ENCODE assay signal across 24 cellular contexts in genomic region chr11:17508306-17508705, GRCh38. TPM values are rescaled to one million over a fixed set of nuclear protein-coding genes. Genes with fewer than 3 reads are reported as not detected.
DNase-seq lines count a peak whose midpoint lies in the region; ATAC-seq, FAIRE-seq and TF ChIP-seq lines count a peak whose summit lies in the region.
"Had no signal": no experiment of that assay in that cellular context is flagged by ENCODE, and none has a peak within 500 bp of the region (broad histone marks: within the 10 kb centered on the region; RNA-seq: fewer than 3 reads in every experiment).

No MANE protein-coding gene starts in this region.

- H3K4me1 Mint-ChIP-seq in natural killer cell, result no peaks in the 10 kb centered on the region
- H3K4me1 Mint-ChIP-seq: activated CD4-positive, alpha-beta T cell treated with anti-CD3 and anti-CD28 coated beads, Interleukin-2, amount 10 ng/mL, durations not matched to agents 24 days and 14 days had no signal

- H3K27me3 Mint-ChIP-seq in natural killer cell (ENCODE audit: low read depth in 2 of 2), result peaks cover 9% of the 10 kb centered on the region in 2 donors

- peaks cover 0 to 15% of the 10 kb centered on the region in 2 experiments; a peak in 2 of 4 replicates for H3K4me1 ChIP-seq in SK-N-SH (ENCODE audit: control insufficient read depth in 1 of 2, insufficient read depth in 2 of 2, low read depth in 1 of 2, low read length in 1 of 2)
- H3K4me1 ChIP-seq in tibial artery, result peaks cover 0 to 23% (median 18%) of the 10 kb centered on the region in 4 donors

- H3K4me3 ChIP-seq in SK-N-SH (ENCODE audit: low read depth in 2 of 2, low read length in 1 of 2) (no peak overlapping the region), kidney epithelial cell (ENCODE audit: low read depth, low read length) (no peak overlapping the region), tibial artery (no peak overlapping the region)
- H3K4me3 ChIP-seq: BLaER1, dorsolateral prefrontal cortex, mucosa of descending colon, tibial nerve had no signal

- H3K27me3 ChIP-seq in SK-N-SH (ENCODE audit: insufficient read depth) (no peaks in the 10 kb centered on the region; the same call in 1 of the 2 replicates), kidney epithelial cell (ENCODE audit: control insufficient read depth, insufficient read depth, low read length) (no peaks in the 10 kb centered on the region), tibial artery (no peaks in the 10 kb centered on the region)
- H3K27me3 ChIP-seq: BLaER1, dorsolateral prefrontal cortex, tibial nerve had no signal

- WGBS in SK-N-SH (ENCODE audit: low lambda C conversion rate), result 32% methylated on average over 3 of the region's 3 CpGs

- no peak for TF ChIP-seq CTCF in SK-N-SH (IDR thresholded peaks at IDR 0.05)
- TF ChIP-seq CTCF in kidney epithelial cell (IDR thresholded peaks at IDR 0.05; ENCODE audit: insufficient read depth, low read length, poor library complexity, severe bottlenecking), result no peak
- TF ChIP-seq CTCF in tibial artery (IDR thresholded peaks at IDR 0.05), result no peak
- TF ChIP-seq CTCF in natural killer cell (IDR thresholded peaks at IDR 0.05), result no peak

- no peak overlapping the region for H3K4me2 ChIP-seq in SK-N-SH
- H3K4me2 ChIP-seq: BLaER1 had no signal

- H3K36me3 ChIP-seq in SK-N-SH (replicated peaks in 1 of 2; ENCODE audit: control insufficient read depth in 1 of 2, insufficient read depth in 2 of 2, low read length in 1 of 2) (no peaks in the 10 kb centered on the region), kidney epithelial cell (ENCODE audit: control insufficient read depth, insufficient read depth, low read length) (no peaks in the 10 kb centered on the region), tibial artery (no peaks in the 10 kb centered on the region)
- H3K36me3 ChIP-seq: BLaER1, neutrophil, tibial nerve had no signal

- H3K9ac ChIP-seq in SK-N-SH, result no peak overlapping the region
- H3K9ac ChIP-seq: BLaER1 had no signal

- ATAC-seq in SK-N-SH treated with all-trans-retinoic acid at 6 μM for 48 hours (peak; percentile 23), natural killer cell (no peak)
- ATAC-seq: mucosa of descending colon; stimulated activated memory B cell treated with anti-CD40 and anti-IgM and Interleukin-4, amounts not matched to agents 10 μg/mL and 1 μg/mL and 100 μg/mL, for 72 hours had no signal

- H3K9me3 ChIP-seq in SK-N-SH (no peaks in the 10 kb centered on the region), tibial artery (no peaks in the 10 kb centered on the region)
- H3K9me3 ChIP-seq: BLaER1, mucosa of descending colon, neutrophil, tibial nerve had no signal

- H3K27ac ChIP-seq in SK-N-SH (ENCODE audit: low read depth in 2 of 2, low read length in 1 of 2) (peak overlapping the region in 1 of 2 experiments; percentile 27; a peak in 1 of 4 replicates), tibial artery (peak overlapping the region; percentile 58), substantia nigra (ENCODE audit: low read depth, low read length, poor library complexity, severe bottlenecking) (no peak overlapping the region)
- H3K27ac ChIP-seq: 22Rv1, BLaER1, dorsolateral prefrontal cortex, neutrophil had no signal

- CTCF ChIA-PET in SK-N-SH (lab: Yijun Ruan, JAX), result interaction anchor here (2.4 to 45.6 kb wide), 3 partner anchors 16 to 154 kb away, joined by 12 to 1101 read pairs (median 499); partner anchors contain the start of gene KCNJ11

- no peak overlapping the region for H3K27ac Mint-ChIP-seq in natural killer cell
- H3K27ac Mint-ChIP-seq: activated CD4-positive, alpha-beta T cell treated with anti-CD3 and anti-CD28 coated beads, Interleukin-2, amount 10 ng/mL, durations not matched to agents 24 days and 14 days; activated naive CD8-positive, alpha-beta T cell treated with anti-CD3 and anti-CD28 coated beads, Interleukin-2, amount 10 ng/mL, durations not matched to agents 7 days and 5 days; activated T-helper 2 cell treated with anti-CD3 and anti-CD28 coated beads, Interferon-gamma antibody, Interleukin-2, Interleukin-4, amounts not matched to agents 10 μg/mL and 5 μg/mL and 100 μg/mL, durations not matched to agents 14 hours and 24 hours and 36 hours; stimulated activated memory B cell treated with anti-CD40 and anti-IgM and Interleukin-4, amounts not matched to agents 10 μg/mL and 1 μg/mL and 100 μg/mL, for 72 hours had no signal

- H3K79me2 ChIP-seq in SK-N-SH (ENCODE audit: insufficient read depth), result no peaks in the 10 kb centered on the region

- TF ChIP-seq EP300 in SK-N-SH (IDR thresholded peaks at IDR 0.05; ENCODE audit: borderline replicate concordance in 1 of 2, low read depth in 1 of 2, low read length in 1 of 2), result no peak

- no peak overlapping the region for H2AFZ ChIP-seq in SK-N-SH (ENCODE audit: low read depth)

- intact Hi-C loops in tibial artery (cut with DNase I; ENCODE audit: low total_unique reads), result no loop called here
- intact Hi-C loops in natural killer cell (cut with micrococcal nuclease), result loop anchor here (10.0 kb wide), 1 partner anchor 564 kb away; no protein-coding TSS in a partner anchor

- H3K4me3 Mint-ChIP-seq in natural killer cell, result no peak overlapping the region
- H3K4me3 Mint-ChIP-seq: activated CD4-positive, alpha-beta T cell treated with anti-CD3 and anti-CD28 coated beads, Interleukin-2, amount 10 ng/mL, durations not matched to agents 24 days and 14 days; activated naive CD8-positive, alpha-beta T cell treated with anti-CD3 and anti-CD28 coated beads, Interleukin-2, amount 10 ng/mL, durations not matched to agents 7 days and 5 days; stimulated activated memory B cell treated with anti-CD40 and anti-IgM and Interleukin-4, amounts not matched to agents 10 μg/mL and 1 μg/mL and 100 μg/mL, for 72 hours had no signal

- no peak for FAIRE-seq in RCC 7860 (lab: Jason Lieb, UNC)
- FAIRE-seq: frontal cortex had no signal

- H3K36me3 Mint-ChIP-seq in natural killer cell, result no peaks in the 10 kb centered on the region
- H3K36me3 Mint-ChIP-seq: activated naive CD8-positive, alpha-beta T cell treated with anti-CD3 and anti-CD28 coated beads, Interleukin-2, amount 10 ng/mL, durations not matched to agents 7 days and 5 days; stimulated activated memory B cell treated with anti-CD40 and anti-IgM and Interleukin-4, amounts not matched to agents 10 μg/mL and 1 μg/mL and 100 μg/mL, for 72 hours had no signal

- no peak for DNase-seq in SK-N-SH
- DNase-seq in RCC 7860 (ENCODE audit: low spot score), result peak; percentile 3
- peak; percentile 26 for DNase-seq in kidney epithelial cell (ENCODE audit: low read depth)
- peak in 1 of 2 donors; percentile 36 for DNase-seq in tibial artery
- DNase-seq in cerebellar nuclear complex (lab: John Stamatoyannopoulos, UW), result no peak
- DNase-seq in natural killer cell, result no peak
- DNase-seq in substantia nigra (lab: John Stamatoyannopoulos, UW), result no peak
- DNase-seq: activated CD4-positive, alpha-beta T cell treated with anti-CD3 and anti-CD28 coated beads, Interleukin-2, amount 10 ng/mL, durations not matched to agents 24 days and 14 days; activated naive CD8-positive, alpha-beta T cell treated with anti-CD3 and anti-CD28 coated beads, Interleukin-2, amount 10 ng/mL, durations not matched to agents 7 days and 5 days; dorsolateral prefrontal cortex; mucosa of descending colon; NCI-H1105 treated with DMSO at 0.1 percent for 48 hours; NCI-H2107; NCI-H526 treated with DMSO at 0.1 percent for 48 hours had no signal

- no peaks in the 10 kb centered on the region for H3K9me2 ChIP-seq in SK-N-SH

- POLR2A ChIA-PET in SK-N-SH (lab: Yijun Ruan, JAX), result no interaction called here

- no peaks in the 10 kb centered on the region for H3F3A ChIP-seq in SK-N-SH (replicated peaks; ENCODE audit: insufficient read depth)

- H3K9me3 Mint-ChIP-seq in natural killer cell, result no peaks in the 10 kb centered on the region
- H3K9me3 Mint-ChIP-seq: activated CD4-positive, alpha-beta T cell treated with anti-CD3 and anti-CD28 coated beads, Interleukin-2, amount 10 ng/mL, durations not matched to agents 24 days and 14 days; activated naive CD8-positive, alpha-beta T cell treated with anti-CD3 and anti-CD28 coated beads, Interleukin-2, amount 10 ng/mL, durations not matched to agents 7 days and 5 days; activated T-helper 2 cell treated with anti-CD3 and anti-CD28 coated beads, Interferon-gamma antibody, Interleukin-2, Interleukin-4, amounts not matched to agents 10 μg/mL and 5 μg/mL and 100 μg/mL, durations not matched to agents 14 hours and 24 hours and 36 hours; stimulated activated memory B cell treated with anti-CD40 and anti-IgM and Interleukin-4, amounts not matched to agents 10 μg/mL and 1 μg/mL and 100 μg/mL, for 72 hours had no signal

- no peaks in the 10 kb centered on the region for H4K20me1 ChIP-seq in SK-N-SH (ENCODE audit: insufficient read depth)
- H4K20me1 ChIP-seq: BLaER1 had no signal

- TF ChIP-seq RAD21 in SK-N-SH (IDR thresholded peaks at IDR 0.05; ENCODE audit: low read length), result no peak

TF ChIP-seq in SK-N-SH treated with all-trans-retinoic acid at 6 μM for 48 hours, 23 proteins besides CTCF, POLR2A, EP300 and RAD21 (continues in another document):
- TF ChIP-seq SNAI2 (CRISPR knock-in tag; IDR thresholded peaks at IDR 0.05) (no peak), PPARA (CRISPR knock-in tag; IDR thresholded peaks at IDR 0.05; ENCODE audit: borderline replicate concordance) (no peak), ISL1 (CRISPR knock-in tag; IDR thresholded peaks at IDR 0.05) (peak; percentile 75; the same call in 1 of the 2 replicates), BACH2 (CRISPR knock-in tag; IDR thresholded peaks at IDR 0.05; ENCODE audit: borderline replicate concordance) (no peak)

TF ChIP-seq in SK-N-SH, 30 proteins besides CTCF, POLR2A, EP300 and RAD21:
- TF ChIP-seq TAF1 (IDR thresholded peaks at IDR 0.05; ENCODE audit: borderline replicate concordance, low read depth, low read length) (no peak), NRF1 (IDR thresholded peaks at IDR 0.05; ENCODE audit: low read depth, low read length) (no peak), RXRA (IDR thresholded peaks at IDR 0.05; ENCODE audit: borderline replicate concordance, low read depth) (no peak), RFX5 (IDR thresholded peaks at IDR 0.05; ENCODE audit: low read length) (no peak), JUND (IDR thresholded peaks at IDR 0.05) (no peak)

RNA-seq across cellular contexts. Expression of gene ABCC8, which starts 31.7 kb away (rescaled TPM):
- 0.71 and 1.1 TPM in 2 replicates for polyA plus RNA-seq in SK-N-SH (2012; rRNA removed)
- 0.15 and 0.39 TPM in 2 replicates for polyA plus RNA-seq in SK-N-SH (2012; cell fraction: cytosol; rRNA removed)
- 2.8 and 4.0 TPM in 2 replicates for polyA plus RNA-seq in SK-N-SH (2012; cell fraction: nucleus; rRNA removed)
- total RNA-seq in kidney epithelial cell, result not detected in 2 replicates
- not detected for total RNA-seq in natural killer cell
- total RNA-seq: activated CD4-positive, alpha-beta T cell treated with anti-CD3 and anti-CD28 coated beads, Interleukin-2, amount 10 ng/mL, durations not matched to agents 24 days and 14 days; activated naive CD8-positive, alpha-beta T cell treated with anti-CD3 and anti-CD28 coated beads, Interleukin-2, amount 10 ng/mL, durations not matched to agents 7 days and 5 days; T-helper 1 cell treated with Interleukin-12 subunit alpha and Interleukin-12 subunit beta and Interleukin-4 antibody, amounts not matched to agents 30 ng/mL and 1 ng/mL, for 36 hours had no signal

RNA-seq across cellular contexts. Expression of gene USH1C, which starts 35.9 kb away (rescaled TPM):
- polyA plus RNA-seq in SK-N-SH (2012; rRNA removed), result not detected in 2 replicates
- 0.01 TPM in 1 of 2 replicates, not detected in the other for polyA plus RNA-seq in SK-N-SH (2012; cell fraction: cytosol; rRNA removed)
- 0.13 TPM in 1 of 2 replicates, not detected in the other for polyA plus RNA-seq in SK-N-SH (2012; cell fraction: nucleus; rRNA removed)
- 0.75 and 1.8 TPM in 2 replicates for total RNA-seq in kidney epithelial cell
- not detected for total RNA-seq in natural killer cell
- total RNA-seq: activated CD4-positive, alpha-beta T cell treated with anti-CD3 and anti-CD28 coated beads, Interleukin-2, amount 10 ng/mL, durations not matched to agents 24 days and 14 days; activated naive CD8-positive, alpha-beta T cell treated with anti-CD3 and anti-CD28 coated beads, Interleukin-2, amount 10 ng/mL, durations not matched to agents 7 days and 5 days; activated T-helper 2 cell treated with anti-CD3 and anti-CD28 coated beads, Interferon-gamma antibody, Interleukin-2, Interleukin-4, amounts not matched to agents 10 μg/mL and 5 μg/mL and 100 μg/mL, durations not matched to agents 14 hours and 24 hours and 36 hours; frontal cortex; T-helper 1 cell treated with Interleukin-12 subunit alpha and Interleukin-12 subunit beta and Interleukin-4 antibody, amounts not matched to agents 30 ng/mL and 1 ng/mL, for 36 hours; tibial nerve had no signal

RNA-seq across cellular contexts. Expression of gene OTOG, which starts 38.8 kb away (rescaled TPM):
- polyA plus RNA-seq in SK-N-SH (2012; rRNA removed), result not detected in 2 replicates
- not detected in 2 replicates for polyA plus RNA-seq in SK-N-SH (2012; cell fraction: cytosol; rRNA removed)
- polyA plus RNA-seq in SK-N-SH (2012; cell fraction: nucleus; rRNA removed), result not detected in 2 replicates
- total RNA-seq in kidney epithelial cell (not detected in 2 replicates), natural killer cell (not detected)
- total RNA-seq: activated CD4-positive, alpha-beta T cell treated with anti-CD3 and anti-CD28 coated beads, Interleukin-2, amount 10 ng/mL, durations not matched to agents 24 days and 14 days; activated naive CD8-positive, alpha-beta T cell treated with anti-CD3 and anti-CD28 coated beads, Interleukin-2, amount 10 ng/mL, durations not matched to agents 7 days and 5 days; activated T-helper 2 cell treated with anti-CD3 and anti-CD28 coated beads, Interferon-gamma antibody, Interleukin-2, Interleukin-4, amounts not matched to agents 10 μg/mL and 5 μg/mL and 100 μg/mL, durations not matched to agents 14 hours and 24 hours and 36 hours; lower leg skin; T-helper 1 cell treated with Interleukin-12 subunit alpha and Interleukin-12 subunit beta and Interleukin-4 antibody, amounts not matched to agents 30 ng/mL and 1 ng/mL, for 36 hours; tibial nerve had no signal

Comparison
In these comparisons a context has a peak if more than half of its experiments do, and no peak if none do; other contexts are left out.
1. DNase-seq: peak in RCC 7860 (single experiment) and kidney epithelial cell (single experiment); none in SK-N-SH (single experiment), cerebellar nuclear complex (0 of 2), natural killer cell (single experiment) and substantia nigra (0 of 49).